Comparison of ENCODE assay signal across 21 cellular contexts in the genomic region with DNA sequence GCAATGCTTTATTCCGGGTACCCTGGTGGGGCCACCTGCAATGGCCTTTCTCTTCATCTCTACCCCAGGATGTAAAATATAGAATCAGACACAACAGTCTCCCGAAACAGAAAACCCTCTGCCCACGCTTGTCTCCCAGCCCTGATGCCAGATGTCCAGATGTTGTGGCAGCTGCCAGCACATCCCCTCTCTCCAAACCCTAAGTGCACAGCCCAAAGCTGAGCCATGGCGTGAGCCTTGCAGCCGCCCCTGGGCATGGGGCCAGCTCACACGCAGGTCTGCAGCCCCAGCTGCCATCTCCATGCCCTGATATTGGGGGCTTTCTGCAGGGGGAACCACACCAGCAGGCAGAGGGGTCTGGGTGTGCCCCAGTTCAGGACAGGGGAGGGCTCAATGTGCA.
"Had no signal": no experiment of that assay in that cellular context is flagged by ENCODE, and none has a peak within 500 bp of the region (broad histone marks: within the 10 kb centered on the region; RNA-seq: fewer than 3 reads in every experiment).

No MANE protein-coding gene starts in this region.

- H3K4me1 ChIP-seq: foreskin keratinocyte, suprapubic skin, upper lobe of left lung had no signal

- H3K4me1 Mint-ChIP-seq: activated naive CD4-positive, alpha-beta T cell treated with anti-CD3 and anti-CD28 coated beads, Interleukin-2, amount 10 ng/mL, durations not matched to agents 7 days and 5 days had no signal

- H3K9me3 ChIP-seq: right atrium auricular region, suprapubic skin, upper lobe of left lung had no signal

- H3K4me3 Mint-ChIP-seq: activated naive CD4-positive, alpha-beta T cell treated with anti-CD3 and anti-CD28 coated beads, Interleukin-2, amount 10 ng/mL, durations not matched to agents 7 days and 5 days; effector memory CD8-positive, alpha-beta T cell; natural killer cell treated with Interleukin-12 subunit alpha and Interleukin-12 subunit beta and Interleukin-15 and Interleukin-18, amount 100 ng/mL, for 72 hours had no signal

- H3K27ac Mint-ChIP-seq: activated naive CD4-positive, alpha-beta T cell treated with anti-CD3 and anti-CD28 coated beads, Interleukin-2, amount 10 ng/mL, durations not matched to agents 7 days and 5 days; effector memory CD8-positive, alpha-beta T cell; natural killer cell treated with Interleukin-12 subunit alpha and Interleukin-12 subunit beta and Interleukin-15 and Interleukin-18, amount 100 ng/mL, for 72 hours; progenitor cell of endocrine pancreas had no signal

- ATAC-seq: effector memory CD8-positive, alpha-beta T cell; foreskin keratinocyte; natural killer cell treated with Interleukin-12 subunit alpha and Interleukin-12 subunit beta and Interleukin-15 and Interleukin-18, amount 100 ng/mL, for 72 hours had no signal

- DNase-seq: activated CD4-positive, alpha-beta T cell treated with anti-CD3 and anti-CD28 coated beads, Interleukin-2, amount 50 U/mL, for 4 hours; activated CD4-positive, CD25-positive, alpha-beta regulatory T cell treated with anti-CD3 and anti-CD28 coated beads, Interleukin-2, amount 50 U/mL, for 72 hours; activated naive CD4-positive, alpha-beta T cell treated with anti-CD3 and anti-CD28 coated beads, Interleukin-2, amount 10 ng/mL, durations not matched to agents 7 days and 5 days; cortex of kidney; effector memory CD8-positive, alpha-beta T cell; foreskin keratinocyte; glutamatergic neuron; kidney glomerular epithelial cell; mesendoderm; occipital lobe; stimulated activated CD4-positive, alpha-beta T cell treated with anti-CD3 and anti-CD28 coated beads, Interleukin-15, amount 100 ng/mL, for 24 hours; stimulated activated CD4-positive, alpha-beta T cell treated with anti-CD3 and anti-CD28 coated beads, Interleukin-4, amount 100 ng/mL, for 4 hours; stimulated activated CD8-positive, alpha-beta memory T cell treated with anti-CD3 and anti-CD28 coated beads, Interleukin-4, amount 100 ng/mL, for 48 hours; stimulated activated naive CD4-positive, alpha-beta T cell treated with Interleukin-2 at 50 U/mL for 16 hours; T-helper 9 cell; upper lobe of left lung had no signal

- H3K9me3 Mint-ChIP-seq: activated naive CD4-positive, alpha-beta T cell treated with anti-CD3 and anti-CD28 coated beads, Interleukin-2, amount 10 ng/mL, durations not matched to agents 7 days and 5 days; effector memory CD8-positive, alpha-beta T cell; natural killer cell treated with Interleukin-12 subunit alpha and Interleukin-12 subunit beta and Interleukin-15 and Interleukin-18, amount 100 ng/mL, for 72 hours had no signal

- H3K27ac ChIP-seq: foreskin keratinocyte, right atrium auricular region, skin epidermis, suprapubic skin, upper lobe of left lung had no signal

- H3K27me3 ChIP-seq: right atrium auricular region, upper lobe of left lung had no signal

- H3K36me3 ChIP-seq: right atrium auricular region, suprapubic skin, upper lobe of left lung had no signal

- H3K36me3 Mint-ChIP-seq: activated naive CD4-positive, alpha-beta T cell treated with anti-CD3 and anti-CD28 coated beads, Interleukin-2, amount 10 ng/mL, durations not matched to agents 7 days and 5 days; natural killer cell treated with Interleukin-12 subunit alpha and Interleukin-12 subunit beta and Interleukin-15 and Interleukin-18, amount 100 ng/mL, for 72 hours had no signal

- H3K4me3 ChIP-seq: right atrium auricular region, skin epidermis, suprapubic skin, upper lobe of left lung had no signal
